Comparison of ENCODE assay signal across 22 cellular contexts in genomic region chr11:8242113-8242475, GRCh38. TPM values are rescaled to one million over a fixed set of nuclear protein-coding genes. Genes with fewer than 3 reads are reported as not detected.
DNase-seq lines count a peak whose midpoint lies in the region; TF ChIP-seq lines count a peak whose summit lies in the region.
"Had no signal": no experiment of that assay in that cellular context is flagged by ENCODE, and none has a peak within 500 bp of the region (broad histone marks: within the 10 kb centered on the region; RNA-seq: fewer than 3 reads in every experiment).

No MANE protein-coding gene starts in this region.

- H3K9me3 ChIP-seq in WERI-Rb-1 (ENCODE audit: severe bottlenecking) (no peaks in the 10 kb centered on the region), osteoblast (ENCODE audit: low read depth, low read length) (no peaks in the 10 kb centered on the region)
- H3K9me3 ChIP-seq: A549, SJSA1 had no signal

- H3K27me3 ChIP-seq in H7 (ENCODE audit: control insufficient read depth, insufficient read depth, low read length), result no peaks in the 10 kb centered on the region; the same call in 1 of the 2 replicates
- H3K27me3 ChIP-seq in WERI-Rb-1 (ENCODE audit: insufficient read depth, low read depth, severe bottlenecking), result no peaks in the 10 kb centered on the region
- H3K27me3 ChIP-seq in osteoblast (ENCODE audit: insufficient read depth, low read length), result peaks cover 8% of the 10 kb centered on the region
- H3K27me3 ChIP-seq: SJSA1 had no signal

- H2AFZ ChIP-seq in osteoblast (ENCODE audit: low read length), result no peak overlapping the region

- H3K27ac ChIP-seq in WERI-Rb-1 (peak overlapping the region; percentile 86), osteoblast (ENCODE audit: low read depth, low read length) (no peak overlapping the region)
- H3K27ac ChIP-seq: A549, C4-2B, HL-60, SJSA1 had no signal

- H3K4me3 ChIP-seq in H7 (ENCODE audit: insufficient read depth, low read depth, low read length), result no peak overlapping the region
- H3K4me3 ChIP-seq in WERI-Rb-1 (ENCODE audit: low read depth, low read length), result no peak overlapping the region
- no peak overlapping the region for H3K4me3 ChIP-seq in osteoblast (ENCODE audit: insufficient read depth, low read length)
- H3K4me3 ChIP-seq: A549, SJSA1 had no signal

- no peak overlapping the region for H3K4me2 ChIP-seq in osteoblast (ENCODE audit: insufficient read depth, low read length)
- H3K4me2 ChIP-seq: A549 had no signal

- DNase-seq in H7, result peak; percentile 64
- no peak for DNase-seq in WERI-Rb-1
- no peak for DNase-seq in glutamatergic neuron
- peak; percentile 52 for DNase-seq in osteoblast (ENCODE audit: insufficient read length, low spot score, missing footprints)
- DNase-seq in activated T-helper 2 cell treated with anti-CD3 and anti-CD28 coated beads, Interferon-gamma antibody, Interleukin-2, Interleukin-4, amounts not matched to agents 10 μg/mL and 5 μg/mL and 100 μg/mL, durations not matched to agents 14 hours and 24 hours and 36 hours (ENCODE audit: low spot score), result no peak
- DNase-seq in amygdala (lab: John Stamatoyannopoulos, UW), result no peak
- DNase-seq in cerebellar nuclear complex (lab: John Stamatoyannopoulos, UW), result no peak
- DNase-seq in COLO668 (lab: John Stamatoyannopoulos, UW; ENCODE audit: unreplicated experiment), result no peak
- DNase-seq: AML-193; CD8-positive, alpha-beta T cell; DMS 273 treated with DMSO at 0.1 percent for 48 hours; DMS79 treated with DMSO at 0.1 percent for 48 hours; KBM-7; NCI-H2029; Right ventricle myocardium superior; RPMI8226 had no signal

- H3K27ac Mint-ChIP-seq in glutamatergic neuron (ENCODE audit: unreplicated experiment), result peak overlapping the region; percentile 98
- no peak overlapping the region for H3K27ac Mint-ChIP-seq in activated T-helper 2 cell treated with anti-CD3 and anti-CD28 coated beads, Interferon-gamma antibody, Interleukin-2, Interleukin-4, amounts not matched to agents 10 μg/mL and 5 μg/mL and 100 μg/mL, durations not matched to agents 14 hours and 24 hours and 36 hours
- H3K27ac Mint-ChIP-seq: CD8-positive, alpha-beta T cell had no signal

- peak overlapping the region; percentile 84 for H3K4me3 Mint-ChIP-seq in glutamatergic neuron (ENCODE audit: unreplicated experiment)
- H3K4me3 Mint-ChIP-seq in activated T-helper 2 cell treated with anti-CD3 and anti-CD28 coated beads, Interferon-gamma antibody, Interleukin-2, Interleukin-4, amounts not matched to agents 10 μg/mL and 5 μg/mL and 100 μg/mL, durations not matched to agents 14 hours and 24 hours and 36 hours (ENCODE audit: low read depth), result no peak overlapping the region
- H3K4me3 Mint-ChIP-seq: CD8-positive, alpha-beta T cell had no signal

- H3K36me3 ChIP-seq in H7 (replicated peaks; ENCODE audit: control insufficient read depth, insufficient read depth, low read length) (no peaks in the 10 kb centered on the region), WERI-Rb-1 (peaks cover 25% of the 10 kb centered on the region), osteoblast (ENCODE audit: insufficient read depth, low read length) (no peaks in the 10 kb centered on the region)
- H3K36me3 ChIP-seq: SJSA1 had no signal

- no peaks in the 10 kb centered on the region for H3K4me1 ChIP-seq in osteoblast (ENCODE audit: insufficient read depth, low read length)
- H3K4me1 ChIP-seq: A549, SJSA1 had no signal

- H3K27me3 Mint-ChIP-seq in glutamatergic neuron (ENCODE audit: unreplicated experiment), result peaks cover 28% of the 10 kb centered on the region
- H3K27me3 Mint-ChIP-seq in activated T-helper 2 cell treated with anti-CD3 and anti-CD28 coated beads, Interferon-gamma antibody, Interleukin-2, Interleukin-4, amounts not matched to agents 10 μg/mL and 5 μg/mL and 100 μg/mL, durations not matched to agents 14 hours and 24 hours and 36 hours (ENCODE audit: low read depth), result no peaks in the 10 kb centered on the region

- H3K79me2 ChIP-seq in osteoblast (ENCODE audit: insufficient read depth, low read length), result no peaks in the 10 kb centered on the region

- intact Hi-C loops in activated T-helper 2 cell treated with anti-CD3 and anti-CD28 coated beads, Interferon-gamma antibody, Interleukin-2, Interleukin-4, amounts not matched to agents 10 μg/mL and 5 μg/mL and 100 μg/mL, durations not matched to agents 14 hours and 24 hours and 36 hours (cut with micrococcal nuclease), result no loop called here

- no peaks in the 10 kb centered on the region for H4K20me1 ChIP-seq in osteoblast (ENCODE audit: insufficient read depth, low read length)

- H3K9me3 Mint-ChIP-seq in glutamatergic neuron (ENCODE audit: unreplicated experiment), result peaks cover 29% of the 10 kb centered on the region
- H3K9me3 Mint-ChIP-seq in activated T-helper 2 cell treated with anti-CD3 and anti-CD28 coated beads, Interferon-gamma antibody, Interleukin-2, Interleukin-4, amounts not matched to agents 10 μg/mL and 5 μg/mL and 100 μg/mL, durations not matched to agents 14 hours and 24 hours and 36 hours, result no peaks in the 10 kb centered on the region
- H3K9me3 Mint-ChIP-seq: CD8-positive, alpha-beta T cell had no signal

- TF ChIP-seq CTCF in WERI-Rb-1 (IDR thresholded peaks at IDR 0.05; ENCODE audit: low read depth, low read length) (no peak), glutamatergic neuron (IDR thresholded peaks at IDR 0.05; ENCODE audit: partially characterized antibody, unreplicated experiment) (no peak), osteoblast (IDR thresholded peaks at IDR 0.05; ENCODE audit: extremely low read depth, low read depth, low read length) (no peak)

- peaks cover 5% of the 10 kb centered on the region for H3K36me3 Mint-ChIP-seq in glutamatergic neuron (ENCODE audit: unreplicated experiment)
- H3K36me3 Mint-ChIP-seq in activated T-helper 2 cell treated with anti-CD3 and anti-CD28 coated beads, Interferon-gamma antibody, Interleukin-2, Interleukin-4, amounts not matched to agents 10 μg/mL and 5 μg/mL and 100 μg/mL, durations not matched to agents 14 hours and 24 hours and 36 hours (ENCODE audit: low read depth), result no peaks in the 10 kb centered on the region
- H3K36me3 Mint-ChIP-seq: CD8-positive, alpha-beta T cell had no signal

- H3K4me1 Mint-ChIP-seq in glutamatergic neuron (ENCODE audit: low read depth, unreplicated experiment), result peaks cover 48% of the 10 kb centered on the region
- H3K4me1 Mint-ChIP-seq in activated T-helper 2 cell treated with anti-CD3 and anti-CD28 coated beads, Interferon-gamma antibody, Interleukin-2, Interleukin-4, amounts not matched to agents 10 μg/mL and 5 μg/mL and 100 μg/mL, durations not matched to agents 14 hours and 24 hours and 36 hours (ENCODE audit: low read depth), result no peaks in the 10 kb centered on the region

RNA-seq across cellular contexts. Expression of gene LMO1, which starts 21.6 kb away (rescaled TPM):
- total RNA-seq in H7 (2014; rRNA removed; shearing (Covaris generic)), result 0.22 and 0.94 TPM in 2 replicates
- total RNA-seq in glutamatergic neuron (ENCODE audit: unreplicated experiment) (5.7 TPM), osteoblast (not detected in 2 replicates)
- not detected in 2 replicates for total RNA-seq in activated T-helper 2 cell treated with anti-CD3 and anti-CD28 coated beads, Interferon-gamma antibody, Interleukin-2, Interleukin-4, amounts not matched to agents 10 μg/mL and 5 μg/mL and 100 μg/mL, durations not matched to agents 14 hours and 24 hours and 36 hours
- total RNA-seq: CD8-positive, alpha-beta T cell; LHCN-M2; MCF 10A; SJSA1 had no signal

Comparison
In these comparisons a context has a peak if more than half of its experiments do, and no peak if none do; other contexts are left out.
1. DNase-seq: peak in H7 (single experiment) and osteoblast (single experiment); none in WERI-Rb-1 (single experiment), glutamatergic neuron (single experiment), activated T-helper 2 cell treated with anti-CD3 and anti-CD28 coated beads, Interferon-gamma antibody, Interleukin-2, Interleukin-4, amounts not matched to agents 10 μg/mL and 5 μg/mL and 100 μg/mL, durations not matched to agents 14 hours and 24 hours and 36 hours (single experiment), amygdala (0 of 56), cerebellar nuclear complex (0 of 2) and COLO668 (single experiment).